Comparison of ENCODE assay signal across 2 cellular contexts in genomic region chr4:7967501-7968261, GRCh38.
TF ChIP-seq lines count a peak whose summit lies in the region.

No MANE protein-coding gene starts in this region.

TF ChIP-seq in GM12878, 131 proteins besides CTCF, POLR2A, EP300 and RAD21 (continued from another document):
- TF ChIP-seq HSF1 (IDR thresholded peaks at IDR 0.05; ENCODE audit: low read depth, low read length): no peak
- no peak for TF ChIP-seq POLR2AphosphoS2 (IDR thresholded peaks at IDR 0.05; ENCODE audit: low read depth, low read length)
- TF ChIP-seq SRF (IDR thresholded peaks at IDR 0.05; ENCODE audit: low read depth in 2 of 2, low read length in 2 of 2): no peak
- TF ChIP-seq DPF2 (IDR thresholded peaks at IDR 0.05): no peak
- no peak for TF ChIP-seq ESRRA (IDR thresholded peaks at IDR 0.05; ENCODE audit: low read length)
- no peak for TF ChIP-seq POLR2AphosphoS5 (IDR thresholded peaks at IDR 0.05; ENCODE audit: low read length)
- TF ChIP-seq MAX (IDR thresholded peaks at IDR 0.05; ENCODE audit: low read depth, low read length): no peak

TF ChIP-seq in liver, 16 proteins besides CTCF, POLR2A, EP300 and RAD21 (continued from another document):
- TF ChIP-seq REST (IDR thresholded peaks at IDR 0.05) (no peak), TAF1 (conservative IDR thresholded peaks at IDR 0.05) (no peak), ZBTB33 (IDR thresholded peaks at IDR 0.05) (no peak), HNF4A (conservative IDR thresholded peaks at IDR 0.05) (no peak), MAX (IDR thresholded peaks at IDR 0.05) (no peak), HNF4G (IDR thresholded peaks at IDR 0.05) (no peak), NR2F2 (IDR thresholded peaks at IDR 0.05) (no peak), ATF3 (IDR thresholded peaks at IDR 0.05) (no peak), EGR1 (IDR thresholded peaks at IDR 0.05; ENCODE audit: low read depth in 2 of 2) (no peak), FOXA2 (IDR thresholded peaks at IDR 0.05) (no peak)
